In the genomic region with DNA sequence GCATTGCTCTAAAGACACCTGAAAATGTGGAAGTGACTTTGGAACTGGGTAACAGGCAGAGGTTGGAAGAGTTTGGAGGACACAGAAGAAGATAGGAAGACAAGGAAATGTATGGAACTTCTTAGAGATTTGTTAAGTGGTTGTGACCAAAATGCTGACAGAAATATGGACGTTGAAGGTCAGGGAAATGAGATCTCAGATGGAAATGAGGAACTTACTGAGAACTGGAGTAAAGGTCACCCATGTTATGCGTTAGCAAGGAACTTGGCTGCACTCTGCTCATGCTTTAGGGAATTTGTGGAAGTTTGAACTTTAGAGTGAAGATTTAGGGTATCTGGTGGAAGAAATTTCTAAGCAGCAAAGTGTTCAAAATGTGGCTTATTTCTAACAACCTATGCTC, we compare ENCODE assay signal across 27 cellular contexts.
DNase-seq lines count a peak whose midpoint lies in the region; ATAC-seq and TF ChIP-seq lines count a peak whose summit lies in the region.
"Had no signal": no experiment of that assay in that cellular context is flagged by ENCODE, and none has a peak within 500 bp of the region (broad histone marks: within the 10 kb centered on the region; RNA-seq: fewer than 3 reads in every experiment).

No MANE protein-coding gene starts in this region.

- no peak overlapping the region for H3K4me3 Mint-ChIP-seq in stimulated activated naive CD8-positive, alpha-beta T cell treated with anti-CD3 and anti-CD28 coated beads, Interleukin-15, amount 100 ng/mL, for 72 hours
- H3K4me3 Mint-ChIP-seq: memory B cell, nephron progenitor cell had no signal

- H3K4me3 ChIP-seq in right cardiac atrium (ENCODE audit: low read length) (no peak overlapping the region), uterus (no peak overlapping the region)
- H3K4me3 ChIP-seq: A549; BLaER1 treated with 17β-estradiol and CSF1 and Interleukin-3, amounts not matched to agents 10 nM and 100 nM; psoas muscle had no signal

- no peaks in the 10 kb centered on the region for H3K9me3 Mint-ChIP-seq in stimulated activated naive CD8-positive, alpha-beta T cell treated with anti-CD3 and anti-CD28 coated beads, Interleukin-15, amount 100 ng/mL, for 72 hours
- H3K9me3 Mint-ChIP-seq: memory B cell had no signal

- no peaks in the 10 kb centered on the region for H3K9me3 ChIP-seq in right cardiac atrium (ENCODE audit: control insufficient read depth, low read length)
- no peaks in the 10 kb centered on the region for H3K9me3 ChIP-seq in uterus
- H3K9me3 ChIP-seq: A549, psoas muscle had no signal

- peaks cover 8% of the 10 kb centered on the region for H3K4me1 Mint-ChIP-seq in stimulated activated naive CD8-positive, alpha-beta T cell treated with anti-CD3 and anti-CD28 coated beads, Interleukin-15, amount 100 ng/mL, for 72 hours

- no peak for TF ChIP-seq POLR2A in uterus (IDR thresholded peaks at IDR 0.05)

- H3K27ac Mint-ChIP-seq in stimulated activated naive CD8-positive, alpha-beta T cell treated with anti-CD3 and anti-CD28 coated beads, Interleukin-15, amount 100 ng/mL, for 72 hours, result no peak overlapping the region
- H3K27ac Mint-ChIP-seq: memory B cell, nephron progenitor cell had no signal

- intact Hi-C loops in Right ventricle myocardium inferior (cut with DNase I) (no loop called here), right cardiac atrium (cut with DNase I) (no loop called here), uterus (cut with DNase I; ENCODE audit: low total_unique reads) (no loop called here)

- H3K27ac ChIP-seq in right cardiac atrium (ENCODE audit: low read length) (no peak overlapping the region), uterus (no peak overlapping the region)
- H3K27ac ChIP-seq: A549, psoas muscle, RWPE1, VCaP had no signal

- no peak for TF ChIP-seq CTCF in uterus (IDR thresholded peaks at IDR 0.05)

- H3K36me3 ChIP-seq in uterus, result no peaks in the 10 kb centered on the region
- H3K36me3 ChIP-seq: BLaER1 treated with 17β-estradiol and CSF1 and Interleukin-3, amounts not matched to agents 10 nM and 100 nM had no signal

- ATAC-seq in Right ventricle myocardium inferior (peak; percentile 59), right cardiac atrium (no peak), SK-N-SH treated with all-trans-retinoic acid at 6 μM for 48 hours (no peak)
- ATAC-seq in stimulated activated naive CD8-positive, alpha-beta T cell treated with anti-CD3 and anti-CD28 coated beads, Interleukin-15, amount 100 ng/mL, for 72 hours, result no peak
- ATAC-seq: A549, esophagus mucosa, HCT116, psoas muscle had no signal

- DNase-seq in Right ventricle myocardium inferior (ENCODE audit: missing footprints), result no peak
- DNase-seq in right cardiac atrium, result no peak
- peak; percentile 36 for DNase-seq in NOMO-1 treated with dmso at 0.1 percent for 144 hours (lab: John Stamatoyannopoulos, UW; ENCODE audit: unreplicated experiment)
- DNase-seq in fibroblast of gingiva (ENCODE audit: low read depth), result peak; percentile 3
- DNase-seq in pons (ENCODE audit: low spot score), result peak; percentile 51
- DNase-seq in stimulated activated naive CD8-positive, alpha-beta T cell treated with anti-CD3 and anti-CD28 coated beads, Interleukin-15, amount 100 ng/mL, for 72 hours, result no peak
- DNase-seq in uterus, result no peak
- DNase-seq: activated CD4-positive, alpha-beta T cell treated with anti-CD3 and anti-CD28 coated beads, Interleukin-2, amount 50 U/mL, for 48 hours; activated naive CD4-positive, alpha-beta T cell; activated T-cell treated with anti-CD3 and anti-CD28 coated beads for 4 hours; aorta; cerebellar nuclear complex; DMS 273 treated with DMSO at 0.1 percent for 48 hours; effector CD4-positive, alpha-beta T cell; MM.1S; NCI-H226; nephron progenitor cell; psoas muscle; T-helper 1 cell had no signal

- WGBS in right cardiac atrium, result 54% methylated on average over 2 of the region's 2 CpGs

- no peaks in the 10 kb centered on the region for H3K27me3 ChIP-seq in right cardiac atrium (ENCODE audit: control insufficient read depth, insufficient read depth)
- no peaks in the 10 kb centered on the region for H3K27me3 ChIP-seq in uterus
- H3K27me3 ChIP-seq: BLaER1 treated with 17β-estradiol and CSF1 and Interleukin-3, amounts not matched to agents 10 nM and 100 nM had no signal

- no peaks in the 10 kb centered on the region for H3K27me3 Mint-ChIP-seq in stimulated activated naive CD8-positive, alpha-beta T cell treated with anti-CD3 and anti-CD28 coated beads, Interleukin-15, amount 100 ng/mL, for 72 hours
- H3K27me3 Mint-ChIP-seq: memory B cell had no signal

- H3K4me1 ChIP-seq in right cardiac atrium (ENCODE audit: control insufficient read depth, insufficient read depth, low read length) (peaks cover 4% of the 10 kb centered on the region), uterus (no peaks in the 10 kb centered on the region)
- H3K4me1 ChIP-seq: psoas muscle had no signal

TF ChIP-seq in SK-N-SH treated with all-trans-retinoic acid at 6 μM for 48 hours, 23 proteins besides CTCF, POLR2A, EP300 and RAD21 (continues in another document):
- no peak for TF ChIP-seq RARB (CRISPR knock-in tag; IDR thresholded peaks at IDR 0.05)
- TF ChIP-seq, protein P1, sequence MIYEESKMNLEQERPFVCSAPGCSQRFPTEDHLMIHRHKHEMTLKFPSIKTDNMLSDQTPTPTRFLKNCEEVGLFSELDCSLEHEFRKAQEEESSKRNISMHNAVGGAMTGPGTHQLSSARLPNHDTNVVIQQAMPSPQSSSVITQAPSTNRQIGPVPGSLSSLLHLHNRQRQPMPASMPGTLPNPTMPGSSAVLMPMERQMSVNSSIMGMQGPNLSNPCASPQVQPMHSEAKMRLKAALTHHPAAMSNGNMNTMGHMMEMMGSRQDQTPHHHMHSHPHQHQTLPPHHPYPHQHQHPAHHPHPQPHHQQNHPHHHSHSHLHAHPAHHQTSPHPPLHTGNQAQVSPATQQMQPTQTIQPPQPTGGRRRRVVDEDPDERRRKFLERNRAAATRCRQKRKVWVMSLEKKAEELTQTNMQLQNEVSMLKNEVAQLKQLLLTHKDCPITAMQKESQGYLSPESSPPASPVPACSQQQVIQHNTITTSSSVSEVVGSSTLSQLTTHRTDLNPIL (CRISPR knock-in tag; IDR thresholded peaks at IDR 0.05; ENCODE audit: low read depth), result no peak
- no peak for TF ChIP-seq ZNF8 (CRISPR knock-in tag; IDR thresholded peaks at IDR 0.05)
- no peak for TF ChIP-seq BACH2 (CRISPR knock-in tag; IDR thresholded peaks at IDR 0.05; ENCODE audit: borderline replicate concordance)
- TF ChIP-seq SNAI2 (CRISPR knock-in tag; IDR thresholded peaks at IDR 0.05), result no peak
- TF ChIP-seq, protein P2, sequence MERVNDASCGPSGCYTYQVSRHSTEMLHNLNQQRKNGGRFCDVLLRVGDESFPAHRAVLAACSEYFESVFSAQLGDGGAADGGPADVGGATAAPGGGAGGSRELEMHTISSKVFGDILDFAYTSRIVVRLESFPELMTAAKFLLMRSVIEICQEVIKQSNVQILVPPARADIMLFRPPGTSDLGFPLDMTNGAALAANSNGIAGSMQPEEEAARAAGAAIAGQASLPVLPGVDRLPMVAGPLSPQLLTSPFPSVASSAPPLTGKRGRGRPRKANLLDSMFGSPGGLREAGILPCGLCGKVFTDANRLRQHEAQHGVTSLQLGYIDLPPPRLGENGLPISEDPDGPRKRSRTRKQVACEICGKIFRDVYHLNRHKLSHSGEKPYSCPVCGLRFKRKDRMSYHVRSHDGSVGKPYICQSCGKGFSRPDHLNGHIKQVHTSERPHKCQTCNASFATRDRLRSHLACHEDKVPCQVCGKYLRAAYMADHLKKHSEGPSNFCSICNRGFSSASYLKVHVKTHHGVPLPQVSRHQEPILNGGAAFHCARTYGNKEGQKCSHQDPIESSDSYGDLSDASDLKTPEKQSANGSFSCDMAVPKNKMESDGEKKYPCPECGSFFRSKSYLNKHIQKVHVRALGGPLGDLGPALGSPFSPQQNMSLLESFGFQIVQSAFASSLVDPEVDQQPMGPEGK (CRISPR knock-in tag; IDR thresholded peaks at IDR 0.05; ENCODE audit: borderline replicate concordance), result no peak
- TF ChIP-seq TOX (CRISPR knock-in tag; IDR thresholded peaks at IDR 0.05; ENCODE audit: borderline replicate concordance), result no peak
- TF ChIP-seq ESRRG (CRISPR knock-in tag; IDR thresholded peaks at IDR 0.05), result no peak
- TF ChIP-seq ZNF565 (CRISPR knock-in tag; conservative IDR thresholded peaks at IDR 0.05; ENCODE audit: low read depth), result no peak
- no peak for TF ChIP-seq GLIS3 (CRISPR knock-in tag; IDR thresholded peaks at IDR 0.05)
- TF ChIP-seq ZC3H10 (CRISPR knock-in tag; IDR thresholded peaks at IDR 0.05), result no peak
- no peak for TF ChIP-seq TCF4 (CRISPR knock-in tag; IDR thresholded peaks at IDR 0.05; ENCODE audit: borderline replicate concordance)
- TF ChIP-seq, protein P3, sequence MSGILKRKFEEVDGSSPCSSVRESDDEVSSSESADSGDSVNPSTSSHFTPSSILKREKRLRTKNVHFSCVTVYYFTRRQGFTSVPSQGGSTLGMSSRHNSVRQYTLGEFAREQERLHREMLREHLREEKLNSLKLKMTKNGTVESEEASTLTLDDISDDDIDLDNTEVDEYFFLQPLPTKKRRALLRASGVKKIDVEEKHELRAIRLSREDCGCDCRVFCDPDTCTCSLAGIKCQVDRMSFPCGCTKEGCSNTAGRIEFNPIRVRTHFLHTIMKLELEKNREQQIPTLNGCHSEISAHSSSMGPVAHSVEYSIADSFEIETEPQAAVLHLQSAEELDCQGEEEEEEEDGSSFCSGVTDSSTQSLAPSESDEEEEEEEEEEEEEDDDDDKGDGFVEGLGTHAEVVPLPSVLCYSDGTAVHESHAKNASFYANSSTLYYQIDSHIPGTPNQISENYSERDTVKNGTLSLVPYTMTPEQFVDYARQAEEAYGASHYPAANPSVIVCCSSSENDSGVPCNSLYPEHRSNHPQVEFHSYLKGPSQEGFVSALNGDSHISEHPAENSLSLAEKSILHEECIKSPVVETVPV (CRISPR knock-in tag; IDR thresholded peaks at IDR 0.05), result no peak
- no peak for TF ChIP-seq OSR1 (CRISPR knock-in tag; IDR thresholded peaks at IDR 0.05)
- no peak for TF ChIP-seq ZFP30 (CRISPR knock-in tag; IDR thresholded peaks at IDR 0.05)
- TF ChIP-seq, protein P4, sequence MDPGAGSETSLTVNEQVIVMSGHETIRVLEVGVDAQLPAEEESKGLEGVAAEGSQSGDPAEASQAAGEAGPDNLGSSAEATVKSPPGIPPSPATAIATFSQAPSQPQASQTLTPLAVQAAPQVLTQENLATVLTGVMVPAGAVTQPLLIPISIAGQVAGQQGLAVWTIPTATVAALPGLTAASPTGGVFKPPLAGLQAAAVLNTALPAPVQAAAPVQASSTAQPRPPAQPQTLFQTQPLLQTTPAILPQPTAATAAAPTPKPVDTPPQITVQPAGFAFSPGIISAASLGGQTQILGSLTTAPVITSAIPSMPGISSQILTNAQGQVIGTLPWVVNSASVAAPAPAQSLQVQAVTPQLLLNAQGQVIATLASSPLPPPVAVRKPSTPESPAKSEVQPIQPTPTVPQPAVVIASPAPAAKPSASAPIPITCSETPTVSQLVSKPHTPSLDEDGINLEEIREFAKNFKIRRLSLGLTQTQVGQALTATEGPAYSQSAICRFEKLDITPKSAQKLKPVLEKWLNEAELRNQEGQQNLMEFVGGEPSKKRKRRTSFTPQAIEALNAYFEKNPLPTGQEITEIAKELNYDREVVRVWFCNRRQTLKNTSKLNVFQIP (CRISPR knock-in tag; IDR thresholded peaks at IDR 0.05; ENCODE audit: borderline replicate concordance, low read depth), result no peak

Comparison
In these comparisons a context has a peak if more than half of its experiments do, and no peak if none do; other contexts are left out.
1. DNase-seq: peak in NOMO-1 treated with dmso at 0.1 percent for 144 hours (single experiment), fibroblast of gingiva (single experiment) and pons (single experiment); none in Right ventricle myocardium inferior (single experiment), right cardiac atrium (0 of 3), stimulated activated naive CD8-positive, alpha-beta T cell treated with anti-CD3 and anti-CD28 coated beads, Interleukin-15, amount 100 ng/mL, for 72 hours (0 of 2) and uterus (0 of 2).